ENCODE assay signal across 1 cellular context in the genomic region with DNA sequence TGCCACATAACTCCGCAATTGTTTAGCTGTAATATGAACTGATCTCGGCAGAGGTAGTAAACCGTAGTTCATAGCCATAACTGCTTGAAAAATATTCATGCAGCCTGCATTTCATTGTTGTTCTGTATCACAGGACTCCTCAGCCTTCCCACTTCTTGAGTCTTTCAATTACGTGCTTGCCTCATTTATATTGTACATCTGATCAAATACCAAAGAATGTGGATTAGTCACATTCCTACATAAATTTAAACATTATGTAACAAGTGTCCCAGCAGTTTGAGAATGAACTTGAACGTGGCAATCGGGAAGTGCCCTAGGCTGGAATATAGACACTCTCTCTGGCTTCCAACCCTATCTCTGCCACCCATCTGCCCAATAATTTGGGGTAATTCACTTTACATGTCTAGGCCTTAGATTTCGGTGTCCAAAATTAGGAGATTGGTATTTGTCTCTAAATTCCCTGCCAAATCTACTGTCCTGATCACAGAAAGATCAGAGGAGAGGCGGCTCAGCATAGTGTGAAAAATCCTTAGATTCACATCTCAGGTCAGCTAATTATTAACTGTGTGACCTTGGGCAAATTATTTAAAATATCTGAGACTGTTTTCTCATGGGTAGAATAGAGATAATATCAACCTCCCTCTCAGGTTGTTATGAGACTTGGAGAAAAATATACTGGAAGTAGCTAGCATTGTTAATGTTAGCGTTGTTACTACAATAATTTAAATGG.
A peak's percentile ranks its signal among the peaks of the same experiment; 100 is the strongest.
TF ChIP-seq lines count a peak whose summit lies in the region.

No MANE protein-coding gene starts in this region.

TF ChIP-seq in Ishikawa, 13 proteins besides CTCF, POLR2A, EP300 and RAD21 (continued from another document):
- TF ChIP-seq TCF12 (IDR thresholded peaks at IDR 0.05; ENCODE audit: low read depth) (peak; percentile 63), NFIC (IDR thresholded peaks at IDR 0.05) (peak; percentile 56; the same call in 1 of the 2 replicates), CREB1 (IDR thresholded peaks at IDR 0.05; ENCODE audit: low read depth) (no peak), TAF1 (IDR thresholded peaks at IDR 0.05; ENCODE audit: low read depth) (no peak)
- TF ChIP-seq, protein P1, sequence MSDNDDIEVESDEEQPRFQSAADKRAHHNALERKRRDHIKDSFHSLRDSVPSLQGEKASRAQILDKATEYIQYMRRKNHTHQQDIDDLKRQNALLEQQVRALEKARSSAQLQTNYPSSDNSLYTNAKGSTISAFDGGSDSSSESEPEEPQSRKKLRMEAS (IDR thresholded peaks at IDR 0.05), result 0 out of 2 replicates have a peak, but pooled peaks have one; percentile 17
